22 cellular contexts compared by ENCODE assay signal in genomic region chr10:176677-177076, GRCh38.
"Had no signal": no experiment of that assay in that cellular context is flagged by ENCODE, and none has a peak within 500 bp of the region (broad histone marks: within the 10 kb centered on the region; RNA-seq: fewer than 3 reads in every experiment).

No MANE protein-coding gene starts in this region.

- DNase-seq: cortex of kidney; effector memory CD8-positive, alpha-beta T cell; kidney; left lung; mesenchymal stem cell; mucosa of descending colon; naive B cell; right lobe of liver; small intestine; stimulated activated CD4-positive, alpha-beta T cell treated with anti-CD3 and anti-CD28 coated beads, Interleukin-15, amount 100 ng/mL, for 24 hours; stimulated activated CD4-positive, alpha-beta T cell treated with anti-CD3 and anti-CD28 coated beads, Interleukin-2, amount 100 ng/mL, for 48 hours; stimulated activated naive B cell treated with anti-CD40 and anti-IgM and Interleukin-4, amounts not matched to agents 10 μg/mL and 1 μg/mL and 100 μg/mL, for 72 hours; upper lobe of left lung; uterus had no signal

- H3K9me3 Mint-ChIP-seq: effector memory CD8-positive, alpha-beta T cell; naive B cell; natural killer cell treated with Interleukin-12 subunit alpha and Interleukin-12 subunit beta and Interleukin-15 and Interleukin-18, amount 100 ng/mL, for 72 hours; stimulated activated naive B cell treated with anti-CD40 and anti-IgM and Interleukin-4, amounts not matched to agents 10 μg/mL and 1 μg/mL and 100 μg/mL, for 72 hours had no signal

- H3K4me1 ChIP-seq: left lung, neural progenitor cell, parathyroid adenoma, right lobe of liver, upper lobe of left lung, uterus had no signal

- H3K36me3 ChIP-seq: thoracic aorta, uterus had no signal

- H3K36me3 Mint-ChIP-seq: naive B cell had no signal

- H3K27ac Mint-ChIP-seq: effector memory CD8-positive, alpha-beta T cell; mesothelial cell of epicardium; naive B cell; natural killer cell treated with Interleukin-12 subunit alpha and Interleukin-12 subunit beta and Interleukin-15 and Interleukin-18, amount 100 ng/mL, for 72 hours; neural progenitor cell; progenitor cell of endocrine pancreas; stimulated activated naive B cell treated with anti-CD40 and anti-IgM and Interleukin-4, amounts not matched to agents 10 μg/mL and 1 μg/mL and 100 μg/mL, for 72 hours; stimulated activated naive CD8-positive, alpha-beta T cell treated with anti-CD3 and anti-CD28 coated beads, Interleukin-15, Interleukin-2, amounts not matched to agents 100 ng/mL and 50 ng/mL, for 24 hours had no signal

- H3K27ac ChIP-seq: left lung, neural progenitor cell, parathyroid adenoma, right lobe of liver, thoracic aorta, tibial nerve, upper lobe of left lung, uterus had no signal

- H3K4me3 ChIP-seq: left lung, mucosa of descending colon, neural progenitor cell, right lobe of liver, thoracic aorta, tibial nerve, upper lobe of left lung, uterus had no signal

- H3K9me3 ChIP-seq: mucosa of descending colon, right lobe of liver, thoracic aorta, upper lobe of left lung, uterus had no signal

- H3K4me3 Mint-ChIP-seq: effector memory CD8-positive, alpha-beta T cell; mesothelial cell of epicardium; naive B cell; natural killer cell treated with Interleukin-12 subunit alpha and Interleukin-12 subunit beta and Interleukin-15 and Interleukin-18, amount 100 ng/mL, for 72 hours; neural progenitor cell; stimulated activated naive B cell treated with anti-CD40 and anti-IgM and Interleukin-4, amounts not matched to agents 10 μg/mL and 1 μg/mL and 100 μg/mL, for 72 hours; stimulated activated naive CD8-positive, alpha-beta T cell treated with anti-CD3 and anti-CD28 coated beads, Interleukin-15, Interleukin-2, amounts not matched to agents 100 ng/mL and 50 ng/mL, for 24 hours had no signal

- ATAC-seq: effector memory CD8-positive, alpha-beta T cell; left lung; mucosa of descending colon; natural killer cell treated with Interleukin-12 subunit alpha and Interleukin-12 subunit beta and Interleukin-15 and Interleukin-18, amount 100 ng/mL, for 72 hours; right lobe of liver; stimulated activated naive B cell treated with anti-CD40 and anti-IgM and Interleukin-4, amounts not matched to agents 10 μg/mL and 1 μg/mL and 100 μg/mL, for 72 hours had no signal

- H3K27me3 Mint-ChIP-seq: effector memory CD8-positive, alpha-beta T cell; naive B cell; natural killer cell treated with Interleukin-12 subunit alpha and Interleukin-12 subunit beta and Interleukin-15 and Interleukin-18, amount 100 ng/mL, for 72 hours; progenitor cell of endocrine pancreas; stimulated activated naive B cell treated with anti-CD40 and anti-IgM and Interleukin-4, amounts not matched to agents 10 μg/mL and 1 μg/mL and 100 μg/mL, for 72 hours; stimulated activated naive CD8-positive, alpha-beta T cell treated with anti-CD3 and anti-CD28 coated beads, Interleukin-15, Interleukin-2, amounts not matched to agents 100 ng/mL and 50 ng/mL, for 24 hours had no signal

- H3K4me1 Mint-ChIP-seq: mesothelial cell of epicardium, neural progenitor cell had no signal

- H3K27me3 ChIP-seq: left lung, neural progenitor cell, right lobe of liver, tibial nerve, upper lobe of left lung, uterus had no signal
